ENCODE assay signal across 8 cellular contexts in genomic region chr22:24602105-24602749, GRCh38. TPM values are rescaled to one million over a fixed set of nuclear protein-coding genes. Genes with fewer than 3 reads are reported as not detected.
DNase-seq lines count a peak whose midpoint lies in the region; ATAC-seq, FAIRE-seq and TF ChIP-seq lines count a peak whose summit lies in the region.
"Not testable (repeated sequence)": the region's sequence is repeated elsewhere in the genome, so short reads cannot be mapped to it uniquely, and the experiment has no call there.

No MANE protein-coding gene starts in this region.

- H3K27ac Mint-ChIP-seq in activated CD4-positive, alpha-beta T cell treated with anti-CD3 and anti-CD28 coated beads, Interleukin-2, amount 10 ng/mL, durations not matched to agents 7 days and 5 days, result peak overlapping the region; percentile 52
- H3K27ac Mint-ChIP-seq in stimulated activated effector memory CD8-positive, alpha-beta T cell treated with anti-CD3 and anti-CD28 coated beads, Interleukin-12 subunit alpha, Interleukin-12 subunit beta, amount 100 ng/mL, for 72 hours, result peak overlapping the region; percentile 85

- CTCF ChIA-PET in activated CD4-positive, alpha-beta T cell treated with anti-CD3 and anti-CD28 coated beads, Interleukin-2, amount 10 ng/mL, durations not matched to agents 7 days and 5 days (lab: Charles Lee); H1 (lab: Charles Lee; ENCODE audit: partially characterized antibody): not testable (repeated sequence)

- 89% methylated on average over 11 of the region's 11 CpGs; no CpG with 5 or more reads in 1 of the 2 experiments for WGBS in H1 (ENCODE audit: extremely low coverage in 1 of 2, insufficient coverage in 1 of 2, insufficient read length in 1 of 2, insufficient replicate concordance in 2 of 2, low coverage in 1 of 2, low lambda C conversion rate in 2 of 2, missing lambda C conversion rate in 1 of 2), 2 experiments
- 93% methylated on average over 11 of the region's 11 CpGs for WGBS in mesenchymal stem cell

- H4K91ac ChIP-seq in H1 (replicated peaks; ENCODE audit: insufficient read length, low read length); mesenchymal stem cell (ENCODE audit: low read length): not testable (repeated sequence)

- TF ChIP-seq RAD21 in H1 (IDR thresholded peaks at IDR 0.05 in 1 of 2, conservative IDR thresholded peaks at IDR 0.05 in 1 of 2; ENCODE audit: low read depth in 2 of 2, low read length in 2 of 2), result not testable (repeated sequence)

- TF ChIP-seq POLR2A in H1 (IDR thresholded peaks at IDR 0.05; ENCODE audit: control extremely low read depth in 1 of 2, low read depth in 2 of 2, low read length in 2 of 2), result not testable (repeated sequence)

- not testable (repeated sequence) for H3K4me3 Mint-ChIP-seq in activated CD4-positive, alpha-beta T cell treated with anti-CD3 and anti-CD28 coated beads, Interleukin-2, amount 10 ng/mL, durations not matched to agents 7 days and 5 days; stimulated activated effector memory CD8-positive, alpha-beta T cell treated with anti-CD3 and anti-CD28 coated beads, Interleukin-12 subunit alpha, Interleukin-12 subunit beta, amount 100 ng/mL, for 72 hours

- TF ChIP-seq CTCF in KMS-11 (conservative IDR thresholded peaks at IDR 0.05; ENCODE audit: low read depth, low read length); H1 (IDR thresholded peaks at IDR 0.05; ENCODE audit: control extremely low read depth in 1 of 3, insufficient read depth in 1 of 3, low read depth in 1 of 3, low read length in 3 of 3); kidney (IDR thresholded peaks at IDR 0.05; ENCODE audit: borderline replicate concordance, extremely low read depth, insufficient read depth); neutrophil (IDR thresholded peaks at IDR 0.05): not testable (repeated sequence)

- H3K79me1 ChIP-seq in H1 (ENCODE audit: low read depth, low read length); mesenchymal stem cell (replicated peaks; ENCODE audit: low read length, poor library complexity, severe bottlenecking): not testable (repeated sequence)

- not testable (repeated sequence) for H3K36me3 ChIP-seq in BLaER1; KMS-11 (ENCODE audit: insufficient read depth); H1 (ENCODE audit: control insufficient read depth in 2 of 4, insufficient read depth in 4 of 4, low read length in 3 of 4); kidney (ENCODE audit: control insufficient read depth in 1 of 2, insufficient read depth in 2 of 2, low read length in 2 of 2); mesenchymal stem cell (ENCODE audit: control insufficient read depth in 1 of 2, insufficient read depth in 2 of 2, low read depth in 1 of 2, low read length in 2 of 2); neutrophil

- POLR2A ChIA-PET in activated CD4-positive, alpha-beta T cell treated with anti-CD3 and anti-CD28 coated beads, Interleukin-2, amount 10 ng/mL, durations not matched to agents 7 days and 5 days (lab: Charles Lee), result not testable (repeated sequence)
- POLR2A ChIA-PET in H1 (lab: Charles Lee; ENCODE audit: partially characterized antibody), result interaction anchor here (0.6 to 1.1 kb wide), 2 partner anchors 10 to 18 kb away, joined by 3 read pairs; no protein-coding TSS in a partner anchor

- H2AFZ ChIP-seq in KMS-11 (ENCODE audit: low read depth), result peak overlapping the region; percentile 29; the same call in 1 of the 2 replicates
- not testable (repeated sequence) for H2AFZ ChIP-seq in H1 (ENCODE audit: low read length); mesenchymal stem cell (ENCODE audit: low read depth, low read length)

- H3K4ac ChIP-seq in H1 (replicated peaks; ENCODE audit: insufficient read length, low read depth, low read length), result not testable (repeated sequence)
- peak overlapping the region in 1 of 2 experiments; percentile 58 for H3K4ac ChIP-seq in mesenchymal stem cell (ENCODE audit: low read depth in 1 of 2, low read length in 2 of 2)

- H2BK5ac ChIP-seq in H1 (ENCODE audit: low read depth, low read length), result not testable (repeated sequence)
- peak overlapping the region; percentile 66 for H2BK5ac ChIP-seq in mesenchymal stem cell (ENCODE audit: low read depth, low read length, poor library complexity, severe bottlenecking)

- TF ChIP-seq EP300 in H1 (IDR thresholded peaks at IDR 0.05; ENCODE audit: borderline replicate concordance in 1 of 2, low read depth in 2 of 2, low read length in 2 of 2), result not testable (repeated sequence)

- peaks cover 52% of the 10 kb centered on the region for H3K4me1 ChIP-seq in BLaER1
- H3K4me1 ChIP-seq in KMS-11 (ENCODE audit: low read depth, poor library complexity, severe bottlenecking), result peaks cover 62% of the 10 kb centered on the region
- peaks cover 4 to 16% (median 11%) of the 10 kb centered on the region in 4 experiments for H3K4me1 ChIP-seq in H1 (replicated peaks in 1 of 4; ENCODE audit: control insufficient read depth in 3 of 4, insufficient read depth in 4 of 4, low read length in 3 of 4)
- peaks cover 7 to 20% of the 10 kb centered on the region in 2 donors for H3K4me1 ChIP-seq in kidney (ENCODE audit: control insufficient read depth in 1 of 2, insufficient read depth in 1 of 2, low read depth in 1 of 2, low read length in 2 of 2)
- H3K4me1 ChIP-seq in mesenchymal stem cell (ENCODE audit: control insufficient read depth, insufficient read depth, low read depth, low read length), result peaks cover 44% of the 10 kb centered on the region
- peaks cover 38 to 50% of the 10 kb centered on the region in 2 experiments for H3K4me1 ChIP-seq in neutrophil (ENCODE audit: control insufficient read depth in 1 of 2, insufficient read depth in 1 of 2, low read depth in 1 of 2, low read length in 1 of 2)

- not testable (repeated sequence) for H2BK20ac ChIP-seq in H1 (ENCODE audit: low read length)

- peak overlapping the region; percentile 53; the same call in 1 of the 2 replicates for H3K27ac ChIP-seq in BLaER1
- 0 out of 2 replicates have a peak overlapping the region, but pooled peaks have one; percentile 90 for H3K27ac ChIP-seq in KMS-11
- H3K27ac ChIP-seq in H1 (ENCODE audit: low read depth, low read length); mesenchymal stem cell (ENCODE audit: low read length, poor library complexity, severe bottlenecking): not testable (repeated sequence)
- peak overlapping the region; percentile 50 to 64 for H3K27ac ChIP-seq in kidney (ENCODE audit: low read depth in 2 of 2, low read length in 2 of 2)
- peak overlapping the region; percentile 94 for H3K27ac ChIP-seq in neutrophil

- not testable (repeated sequence) for H2BK120ac ChIP-seq in H1 (replicated peaks; ENCODE audit: low read depth, low read length); mesenchymal stem cell (ENCODE audit: low read depth, low read length)

- intact Hi-C loops in kidney (cut with DNase I), result not testable (repeated sequence)

- not testable (repeated sequence) for H3K27me3 Mint-ChIP-seq in activated CD4-positive, alpha-beta T cell treated with anti-CD3 and anti-CD28 coated beads, Interleukin-2, amount 10 ng/mL, durations not matched to agents 7 days and 5 days

- FAIRE-seq in H1 (lab: Jason Lieb, UNC); kidney (lab: Jason Lieb, UNC): not testable (repeated sequence)

- not testable (repeated sequence) for H3K9me3 Mint-ChIP-seq in activated CD4-positive, alpha-beta T cell treated with anti-CD3 and anti-CD28 coated beads, Interleukin-2, amount 10 ng/mL, durations not matched to agents 7 days and 5 days; stimulated activated effector memory CD8-positive, alpha-beta T cell treated with anti-CD3 and anti-CD28 coated beads, Interleukin-12 subunit alpha, Interleukin-12 subunit beta, amount 100 ng/mL, for 72 hours

- H3K27me3 ChIP-seq in BLaER1; KMS-11 (ENCODE audit: insufficient read depth, low read depth); H1 (replicated peaks in 1 of 4; ENCODE audit: control insufficient read depth in 3 of 4, extremely low read depth in 1 of 4, insufficient read depth in 3 of 4, low read length in 3 of 4); mesenchymal stem cell (ENCODE audit: control insufficient read depth in 1 of 2, insufficient read depth in 1 of 2, low read length in 2 of 2); neutrophil: not testable (repeated sequence)

- not testable (repeated sequence) for DNase-seq in activated CD4-positive, alpha-beta T cell treated with anti-CD3 and anti-CD28 coated beads, Interleukin-2, amount 10 ng/mL, durations not matched to agents 7 days and 5 days; H1 (ENCODE audit: low read depth in 1 of 2, low spot score in 2 of 2); mesenchymal stem cell; stimulated activated effector memory CD8-positive, alpha-beta T cell treated with anti-CD3 and anti-CD28 coated beads, Interleukin-12 subunit alpha, Interleukin-12 subunit beta, amount 100 ng/mL, for 72 hours (ENCODE audit: low spot score in 2 of 2)
- peak; percentile 65 for DNase-seq in kidney

- H3K9ac ChIP-seq in BLaER1; KMS-11; H1 (replicated peaks in 1 of 4; ENCODE audit: extremely low read depth in 1 of 4, low read depth in 3 of 4, low read length in 3 of 4); kidney (ENCODE audit: low read length in 2 of 2); mesenchymal stem cell (ENCODE audit: low read length): not testable (repeated sequence)

- H3K14ac ChIP-seq in H1 (ENCODE audit: insufficient read length); mesenchymal stem cell (ENCODE audit: low read length in 2 of 2): not testable (repeated sequence)

- not testable (repeated sequence) for H2BK15ac ChIP-seq in H1 (ENCODE audit: low read length); mesenchymal stem cell (ENCODE audit: low read depth, poor library complexity, severe bottlenecking)

- H2BK12ac ChIP-seq in H1 (ENCODE audit: low read depth, low read length), result peak overlapping the region; percentile 27; the same call in 1 of the 2 replicates
- H2BK12ac ChIP-seq in mesenchymal stem cell (ENCODE audit: low read length in 2 of 2), result not testable (repeated sequence)

- H3K9me3 ChIP-seq in BLaER1; H1 (ENCODE audit: insufficient read depth in 2 of 2, low read depth in 1 of 2, low read length in 1 of 2); kidney (ENCODE audit: control insufficient read depth in 1 of 2, low read length in 2 of 2); mesenchymal stem cell (ENCODE audit: control insufficient read depth, low read length); neutrophil: not testable (repeated sequence)

- not testable (repeated sequence) for H3K56ac ChIP-seq in H1 (replicated peaks; ENCODE audit: insufficient read length, low read depth, low read length)

- H3K23ac ChIP-seq in H1 (ENCODE audit: insufficient read length); mesenchymal stem cell (ENCODE audit: low read length in 2 of 2): not testable (repeated sequence)

- H4K5ac ChIP-seq in H1 (ENCODE audit: insufficient read length, low read depth, low read length), result not testable (repeated sequence)

- peak overlapping the region; percentile 53; the same call in 1 of the 2 replicates for H2AK5ac ChIP-seq in H1 (ENCODE audit: low read depth, low read length)
- H2AK5ac ChIP-seq in mesenchymal stem cell (ENCODE audit: low read length, severe bottlenecking), result peak overlapping the region; percentile 80

- H3K4me1 Mint-ChIP-seq in activated CD4-positive, alpha-beta T cell treated with anti-CD3 and anti-CD28 coated beads, Interleukin-2, amount 10 ng/mL, durations not matched to agents 7 days and 5 days, result peaks cover 49% of the 10 kb centered on the region
- H3K4me1 Mint-ChIP-seq in stimulated activated effector memory CD8-positive, alpha-beta T cell treated with anti-CD3 and anti-CD28 coated beads, Interleukin-12 subunit alpha, Interleukin-12 subunit beta, amount 100 ng/mL, for 72 hours, result peaks cover 34% of the 10 kb centered on the region

- not testable (repeated sequence) for H3K4me2 ChIP-seq in BLaER1; KMS-11; H1 (ENCODE audit: insufficient read depth in 1 of 2, low read depth in 2 of 2, low read length in 2 of 2); mesenchymal stem cell (ENCODE audit: low read length, poor library complexity, severe bottlenecking)

- not testable (repeated sequence) for H3K36me3 Mint-ChIP-seq in activated CD4-positive, alpha-beta T cell treated with anti-CD3 and anti-CD28 coated beads, Interleukin-2, amount 10 ng/mL, durations not matched to agents 7 days and 5 days (ENCODE audit: low read depth); stimulated activated effector memory CD8-positive, alpha-beta T cell treated with anti-CD3 and anti-CD28 coated beads, Interleukin-12 subunit alpha, Interleukin-12 subunit beta, amount 100 ng/mL, for 72 hours

- H4K20me1 ChIP-seq in BLaER1; KMS-11 (ENCODE audit: insufficient read depth); H1 (replicated peaks in 1 of 2; ENCODE audit: control insufficient read depth in 1 of 2, insufficient read depth in 2 of 2, low read length in 2 of 2): not testable (repeated sequence)

- H4K8ac ChIP-seq in H1 (ENCODE audit: extremely low read depth, insufficient read depth, low read length); mesenchymal stem cell (ENCODE audit: low read length): not testable (repeated sequence)

- not testable (repeated sequence) for H3K79me2 ChIP-seq in KMS-11 (ENCODE audit: insufficient read depth, low read depth); H1 (ENCODE audit: control insufficient read depth in 1 of 2, insufficient read depth in 2 of 2, low read length in 2 of 2)

- not testable (repeated sequence) for H3K4me3 ChIP-seq in BLaER1; KMS-11 (IDR thresholded peaks at IDR 0.05; ENCODE audit: insufficient read depth, low read depth, low read length); H1 (ENCODE audit: extremely low read depth in 1 of 4, insufficient read depth in 2 of 4, low read depth in 3 of 4, low read length in 4 of 4); kidney (ENCODE audit: low read length in 2 of 2); mesenchymal stem cell (ENCODE audit: insufficient read depth in 1 of 2, low read depth in 1 of 2, low read length in 2 of 2); neutrophil (ENCODE audit: low read depth in 1 of 2, low read length in 1 of 2)

- H3K18ac ChIP-seq in H1 (ENCODE audit: extremely low read depth, low read length); mesenchymal stem cell (ENCODE audit: low read depth in 1 of 2, low read length in 2 of 2): not testable (repeated sequence)

- not testable (repeated sequence) for H3K23me2 ChIP-seq in H1 (ENCODE audit: low read depth, low read length)

- ATAC-seq in stimulated activated effector memory CD8-positive, alpha-beta T cell treated with anti-CD3 and anti-CD28 coated beads, Interleukin-12 subunit alpha, Interleukin-12 subunit beta, amount 100 ng/mL, for 72 hours, result not testable (repeated sequence)

RNA-seq across cellular contexts. Expression of gene GGT1, which starts 0.8 kb away (rescaled TPM):
- total RNA-seq in activated CD4-positive, alpha-beta T cell treated with anti-CD3 and anti-CD28 coated beads, Interleukin-2, amount 10 ng/mL, durations not matched to agents 7 days and 5 days, result 10 to 100 TPM; 44.6 to 48.1 TPM
- total RNA-seq in H1 (2021; fragmentation: NEBNext Ultra II Directional; extraction: Animal tissue kit (Norgen Biotek cat#: 25700)), result 14.0 and 14.4 TPM in 2 replicates
- 29.2 and 44.8 TPM in 2 replicates for polyA plus RNA-seq in H1 (2011; rRNA removed)
- polyA plus RNA-seq in H1 (2011; cell fraction: cytosol; rRNA removed), result 29.3 TPM
- polyA plus RNA-seq in H1 (2011; cell fraction: nucleus; rRNA removed), result 46.8 TPM
- 8.0 to 18.8 TPM (median 17.1 TPM) in 4 replicates for polyA plus RNA-seq in H1 (2012, experiment 1 of 2)
- polyA plus RNA-seq in H1 (2012, experiment 2 of 2), result 14.4 TPM
- 13.9 TPM for polyA plus RNA-seq in H1 (2013, experiment 1 of 2)
- 11.9 TPM for polyA plus RNA-seq in H1 (2013, experiment 2 of 2)
- polyA minus RNA-seq in H1 (2011; rRNA and poly(A)+ RNA removed), result 7.5 and 9.6 TPM in 2 replicates
- 10.5 TPM for polyA minus RNA-seq in H1 (2011; cell fraction: cytosol; rRNA and poly(A)+ RNA removed)
- polyA minus RNA-seq in H1 (2011; cell fraction: nucleus; rRNA and poly(A)+ RNA removed), result 11.2 TPM
- total RNA-seq in kidney, result 169 TPM
- polyA plus RNA-seq in kidney (ENCODE audit: insufficient read depth, low read depth, low replicate concordance), result 153 TPM
- polyA plus RNA-seq in mesenchymal stem cell (2013, experiment 1 of 2), result 40.8 TPM
- polyA plus RNA-seq in mesenchymal stem cell (2013, experiment 2 of 2), result 40.0 TPM

RNA-seq across cellular contexts. Expression of gene LRRC75B, which starts 9.4 kb away (rescaled TPM):
- total RNA-seq in activated CD4-positive, alpha-beta T cell treated with anti-CD3 and anti-CD28 coated beads, Interleukin-2, amount 10 ng/mL, durations not matched to agents 7 days and 5 days, result 1 to 10 TPM in 1 of 2 experiments, under 1 TPM in 1; 0.64 to 1.0 TPM
- total RNA-seq in H1 (2021; fragmentation: NEBNext Ultra II Directional; extraction: Animal tissue kit (Norgen Biotek cat#: 25700)), result 10.9 and 12.2 TPM in 2 replicates
- polyA plus RNA-seq in H1 (2011; rRNA removed), result 26.6 and 39.0 TPM in 2 replicates
- 29.2 TPM for polyA plus RNA-seq in H1 (2011; cell fraction: cytosol; rRNA removed)
- polyA plus RNA-seq in H1 (2011; cell fraction: nucleus; rRNA removed), result 132 TPM
- polyA plus RNA-seq in H1 (2012, experiment 1 of 2), result 7.7 to 16.2 TPM (median 15.1 TPM) in 4 replicates
- 8.9 TPM for polyA plus RNA-seq in H1 (2012, experiment 2 of 2)
- polyA plus RNA-seq in H1 (2013, experiment 1 of 2), result 9.3 TPM
- 7.8 TPM for polyA plus RNA-seq in H1 (2013, experiment 2 of 2)
- polyA minus RNA-seq in H1 (2011; rRNA and poly(A)+ RNA removed), result 8.1 and 8.4 TPM in 2 replicates
- 8.7 TPM for polyA minus RNA-seq in H1 (2011; cell fraction: cytosol; rRNA and poly(A)+ RNA removed)
- 19.6 TPM for polyA minus RNA-seq in H1 (2011; cell fraction: nucleus; rRNA and poly(A)+ RNA removed)
- total RNA-seq in kidney, result 47.6 TPM
- 23.4 TPM for polyA plus RNA-seq in kidney (ENCODE audit: insufficient read depth, low read depth, low replicate concordance)
- 6.3 TPM for polyA plus RNA-seq in mesenchymal stem cell (2013, experiment 1 of 2)
- 6.0 TPM for polyA plus RNA-seq in mesenchymal stem cell (2013, experiment 2 of 2)

RNA-seq across cellular contexts. Expression of gene SNRPD3, which starts 46.4 kb away (rescaled TPM):
- total RNA-seq in activated CD4-positive, alpha-beta T cell treated with anti-CD3 and anti-CD28 coated beads, Interleukin-2, amount 10 ng/mL, durations not matched to agents 7 days and 5 days, result 100 to 1,000 TPM; 120 to 139 TPM
- 200 TPM in 2 replicates for total RNA-seq in H1 (2021; fragmentation: NEBNext Ultra II Directional; extraction: Animal tissue kit (Norgen Biotek cat#: 25700))
- polyA plus RNA-seq in H1 (2011; rRNA removed) (258 and 455 TPM in 2 replicates), kidney (ENCODE audit: insufficient read depth, low read depth, low replicate concordance) (136 TPM)
- polyA plus RNA-seq in H1 (2011; cell fraction: cytosol; rRNA removed), result 394 TPM
- polyA plus RNA-seq in H1 (2011; cell fraction: nucleus; rRNA removed), result 159 TPM
- polyA plus RNA-seq in H1 (2012, experiment 1 of 2), result 341 to 525 TPM (median 423 TPM) in 4 replicates
- 66.4 TPM for polyA plus RNA-seq in H1 (2012, experiment 2 of 2)
- polyA plus RNA-seq in H1 (2013, experiment 1 of 2), result 141 TPM
- polyA plus RNA-seq in H1 (2013, experiment 2 of 2), result 143 TPM
- 289 and 329 TPM in 2 replicates for polyA minus RNA-seq in H1 (2011; rRNA and poly(A)+ RNA removed)
- 131 TPM for polyA minus RNA-seq in H1 (2011; cell fraction: cytosol; rRNA and poly(A)+ RNA removed)
- polyA minus RNA-seq in H1 (2011; cell fraction: nucleus; rRNA and poly(A)+ RNA removed), result 174 TPM
- 73.7 TPM for total RNA-seq in kidney
- polyA plus RNA-seq in mesenchymal stem cell (2013, experiment 1 of 2), result 65.6 TPM
- polyA plus RNA-seq in mesenchymal stem cell (2013, experiment 2 of 2), result 63.3 TPM

RNA-seq across cellular contexts. Expression of gene GUCD1, which starts 47.3 kb away (rescaled TPM):
- 100 to 1,000 TPM; 123 to 137 TPM for total RNA-seq in activated CD4-positive, alpha-beta T cell treated with anti-CD3 and anti-CD28 coated beads, Interleukin-2, amount 10 ng/mL, durations not matched to agents 7 days and 5 days
- 74.3 and 85.2 TPM in 2 replicates for total RNA-seq in H1 (2021; fragmentation: NEBNext Ultra II Directional; extraction: Animal tissue kit (Norgen Biotek cat#: 25700))
- polyA plus RNA-seq in H1 (2011; rRNA removed), result 128 and 135 TPM in 2 replicates
- polyA plus RNA-seq in H1 (2011; cell fraction: cytosol; rRNA removed), result 100 TPM
- 98.6 TPM for polyA plus RNA-seq in H1 (2011; cell fraction: nucleus; rRNA removed)
- 70.9 to 98.5 TPM (median 87.2 TPM) in 4 replicates for polyA plus RNA-seq in H1 (2012, experiment 1 of 2)
- 95.0 TPM for polyA plus RNA-seq in H1 (2012, experiment 2 of 2)
- 47.8 TPM for polyA plus RNA-seq in H1 (2013, experiment 1 of 2)
- polyA plus RNA-seq in H1 (2013, experiment 2 of 2), result 47.2 TPM
- 129 and 150 TPM in 2 replicates for polyA minus RNA-seq in H1 (2011; rRNA and poly(A)+ RNA removed)
- polyA minus RNA-seq in H1 (2011; cell fraction: cytosol; rRNA and poly(A)+ RNA removed), result 79.6 TPM
- 67.6 TPM for polyA minus RNA-seq in H1 (2011; cell fraction: nucleus; rRNA and poly(A)+ RNA removed)
- 150 TPM for total RNA-seq in kidney
- polyA plus RNA-seq in kidney (ENCODE audit: insufficient read depth, low read depth, low replicate concordance), result 111 TPM
- polyA plus RNA-seq in mesenchymal stem cell (2013, experiment 1 of 2), result 72.5 TPM
- 69.0 TPM for polyA plus RNA-seq in mesenchymal stem cell (2013, experiment 2 of 2)
